ENCODE assay signal across 1 cellular context in genomic region chr17:34306466-34306865, GRCh38.
TF ChIP-seq lines count a peak whose summit lies in the region.

No MANE protein-coding gene starts in this region.

TF ChIP-seq in endothelial cell of umbilical vein, 7 proteins besides CTCF, POLR2A, EP300 and RAD21:
- TF ChIP-seq GATA2 (IDR thresholded peaks at IDR 0.05; ENCODE audit: insufficient read depth, insufficient read length, low read depth, low read length): no peak
- no peak for TF ChIP-seq POLR2AphosphoS5 (IDR thresholded peaks at IDR 0.05; ENCODE audit: insufficient read depth, low read depth, low read length)
- TF ChIP-seq, protein P1, sequence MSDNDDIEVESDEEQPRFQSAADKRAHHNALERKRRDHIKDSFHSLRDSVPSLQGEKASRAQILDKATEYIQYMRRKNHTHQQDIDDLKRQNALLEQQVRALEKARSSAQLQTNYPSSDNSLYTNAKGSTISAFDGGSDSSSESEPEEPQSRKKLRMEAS (IDR thresholded peaks at IDR 0.05; ENCODE audit: insufficient read depth, insufficient read length): no peak
- no peak for TF ChIP-seq JUN (IDR thresholded peaks at IDR 0.05; ENCODE audit: borderline replicate concordance, insufficient read depth, insufficient read length, low read depth)
- no peak for TF ChIP-seq FOS (IDR thresholded peaks at IDR 0.05; ENCODE audit: borderline replicate concordance, insufficient read depth, low read length)
- no peak for TF ChIP-seq EZH2 (IDR thresholded peaks at IDR 0.05; ENCODE audit: borderline replicate concordance, low read depth, low read length, severe bottlenecking)
- no peak for TF ChIP-seq MYC (IDR thresholded peaks at IDR 0.05; ENCODE audit: low read depth, low read length)
